30 cellular contexts compared by ENCODE assay signal in the genomic region with DNA sequence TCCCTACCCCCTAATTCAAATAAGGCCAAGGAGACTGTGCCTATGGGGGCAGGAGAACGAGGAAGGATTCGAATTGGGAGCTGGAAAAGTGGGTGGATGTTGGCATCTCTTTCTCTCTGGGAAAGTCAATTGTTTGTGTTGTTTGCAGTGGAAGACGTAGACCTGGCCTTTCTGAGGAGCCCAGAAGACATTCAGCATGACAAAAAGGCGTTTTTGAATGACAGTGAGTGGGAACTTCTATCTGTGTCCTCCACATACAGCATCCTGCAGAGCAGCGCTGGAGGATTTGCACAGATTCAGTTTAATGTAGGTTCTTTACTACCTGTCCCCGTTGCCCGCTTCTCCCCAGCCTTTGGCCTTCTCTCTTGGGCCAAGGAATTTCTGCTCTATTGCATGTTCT. TPM values are rescaled to one million over a fixed set of nuclear protein-coding genes. Genes with fewer than 3 reads are reported as not detected.
"Had no signal": no experiment of that assay in that cellular context is flagged by ENCODE, and none has a peak within 500 bp of the region (broad histone marks: within the 10 kb centered on the region; RNA-seq: fewer than 3 reads in every experiment).

No MANE protein-coding gene starts in this region.

- H3K4me2 ChIP-seq: hepatocyte had no signal

- ATAC-seq: effector memory CD8-positive, alpha-beta T cell; left cardiac atrium; left ventricle myocardium superior; natural killer cell treated with Interleukin-12 subunit alpha and Interleukin-12 subunit beta and Interleukin-15 and Interleukin-18, amount 100 ng/mL, for 72 hours; right lobe of liver; stimulated activated memory B cell treated with anti-CD40 and anti-IgM and Interleukin-4, amounts not matched to agents 10 μg/mL and 1 μg/mL and 100 μg/mL, for 72 hours had no signal

- H3K27ac Mint-ChIP-seq: dendritic cell treated with granulocyte-macrophage colony-stimulating factor and Interleukin-4, amounts not matched to agents 40 ng/mL and 50 ng/mL, for 4 days; effector memory CD8-positive, alpha-beta T cell; natural killer cell treated with Interleukin-12 subunit alpha and Interleukin-12 subunit beta and Interleukin-15 and Interleukin-18, amount 100 ng/mL, for 72 hours; stimulated activated memory B cell treated with anti-CD40 and anti-IgM and Interleukin-4, amounts not matched to agents 10 μg/mL and 1 μg/mL and 100 μg/mL, for 72 hours; stimulated activated naive CD8-positive, alpha-beta T cell treated with anti-CD3 and anti-CD28 coated beads, Interleukin-15, Interleukin-2, amounts not matched to agents 100 ng/mL and 50 ng/mL, for 24 hours had no signal

- H3K36me3 ChIP-seq: esophagus squamous epithelium, prostate gland, right lobe of liver, spleen, transverse colon had no signal

- H3K27me3 ChIP-seq: hepatocyte, right lobe of liver, spleen, testis, transverse colon had no signal

- H2AFZ ChIP-seq: hepatocyte, parathyroid adenoma had no signal

- H3K4me1 ChIP-seq: esophagus squamous epithelium, parathyroid adenoma, prostate gland, right lobe of liver, spleen, testis, transverse colon had no signal

- H3K4me3 ChIP-seq: esophagus squamous epithelium, hepatocyte, lung, prostate gland, right lobe of liver, spleen, testis, transverse colon had no signal

- H3K36me3 Mint-ChIP-seq: natural killer cell treated with Interleukin-12 subunit alpha and Interleukin-12 subunit beta and Interleukin-15 and Interleukin-18, amount 100 ng/mL, for 72 hours; stimulated activated memory B cell treated with anti-CD40 and anti-IgM and Interleukin-4, amounts not matched to agents 10 μg/mL and 1 μg/mL and 100 μg/mL, for 72 hours had no signal

- H3K9ac ChIP-seq: parathyroid adenoma had no signal

- H3K79me2 ChIP-seq: hepatocyte, parathyroid adenoma had no signal

- H3K9me3 ChIP-seq: esophagus squamous epithelium, prostate gland, right lobe of liver, spleen, testis, transverse colon had no signal

- DNase-seq: cerebellar nuclear complex; effector memory CD8-positive, alpha-beta T cell; esophagus squamous epithelium; foreskin fibroblast; kidney; left cardiac atrium; left ventricle myocardium superior; mesenchymal stem cell; midbrain; occipital lobe; retina; right lobe of liver; spleen; stimulated activated CD4-positive, alpha-beta T cell treated with anti-CD3 and anti-CD28 coated beads, Interleukin-15, amount 100 ng/mL, for 24 hours; stimulated activated CD4-positive, alpha-beta T cell treated with anti-CD3 and anti-CD28 coated beads, Interleukin-1b, Interleukin-23, amount 100 ng/mL, for 48 hours; stimulated activated CD4-positive, alpha-beta T cell treated with anti-CD3 and anti-CD28 coated beads, Interleukin-4, amount 100 ng/mL, for 24 hours; testis; transverse colon had no signal

- H3K27ac ChIP-seq: epithelial cell of prostate, esophagus squamous epithelium, hepatocyte, parathyroid adenoma, prostate gland, right lobe of liver, spleen, testis, transverse colon had no signal

- H3K9me3 Mint-ChIP-seq: dendritic cell treated with granulocyte-macrophage colony-stimulating factor and Interleukin-4, amounts not matched to agents 40 ng/mL and 50 ng/mL, for 4 days; effector memory CD8-positive, alpha-beta T cell; natural killer cell treated with Interleukin-12 subunit alpha and Interleukin-12 subunit beta and Interleukin-15 and Interleukin-18, amount 100 ng/mL, for 72 hours; stimulated activated naive CD8-positive, alpha-beta T cell treated with anti-CD3 and anti-CD28 coated beads, Interleukin-15, Interleukin-2, amounts not matched to agents 100 ng/mL and 50 ng/mL, for 24 hours had no signal

- H3K4me3 Mint-ChIP-seq: dendritic cell treated with granulocyte-macrophage colony-stimulating factor and Interleukin-4, amounts not matched to agents 40 ng/mL and 50 ng/mL, for 4 days; effector memory CD8-positive, alpha-beta T cell; natural killer cell treated with Interleukin-12 subunit alpha and Interleukin-12 subunit beta and Interleukin-15 and Interleukin-18, amount 100 ng/mL, for 72 hours; stimulated activated memory B cell treated with anti-CD40 and anti-IgM and Interleukin-4, amounts not matched to agents 10 μg/mL and 1 μg/mL and 100 μg/mL, for 72 hours; stimulated activated naive CD8-positive, alpha-beta T cell treated with anti-CD3 and anti-CD28 coated beads, Interleukin-15, Interleukin-2, amounts not matched to agents 100 ng/mL and 50 ng/mL, for 24 hours had no signal

- H3K27me3 Mint-ChIP-seq: dendritic cell treated with granulocyte-macrophage colony-stimulating factor and Interleukin-4, amounts not matched to agents 40 ng/mL and 50 ng/mL, for 4 days; stimulated activated memory B cell treated with anti-CD40 and anti-IgM and Interleukin-4, amounts not matched to agents 10 μg/mL and 1 μg/mL and 100 μg/mL, for 72 hours had no signal

RNA-seq across cellular contexts. Expression of a gene that starts 28.2 kb away (rescaled TPM):
- total RNA-seq: left cardiac atrium; left ventricle myocardium superior; lung; natural killer cell treated with Interleukin-12 subunit alpha and Interleukin-12 subunit beta and Interleukin-15 and Interleukin-18, amount 100 ng/mL, for 72 hours; prostate gland; right lobe of liver; skeletal muscle tissue; spleen; subcutaneous adipose tissue; ureter had no signal
- polyA plus RNA-seq: spleen had no signal

RNA-seq across cellular contexts. Expression of a gene that starts 42.1 kb away (rescaled TPM):
- total RNA-seq: esophagus squamous epithelium; hepatocyte; left ventricle myocardium superior; natural killer cell treated with Interleukin-12 subunit alpha and Interleukin-12 subunit beta and Interleukin-15 and Interleukin-18, amount 100 ng/mL, for 72 hours; prostate gland; skeletal muscle tissue; subcutaneous adipose tissue; ureter had no signal
- polyA plus RNA-seq: hepatocyte had no signal
